In the genomic region with DNA sequence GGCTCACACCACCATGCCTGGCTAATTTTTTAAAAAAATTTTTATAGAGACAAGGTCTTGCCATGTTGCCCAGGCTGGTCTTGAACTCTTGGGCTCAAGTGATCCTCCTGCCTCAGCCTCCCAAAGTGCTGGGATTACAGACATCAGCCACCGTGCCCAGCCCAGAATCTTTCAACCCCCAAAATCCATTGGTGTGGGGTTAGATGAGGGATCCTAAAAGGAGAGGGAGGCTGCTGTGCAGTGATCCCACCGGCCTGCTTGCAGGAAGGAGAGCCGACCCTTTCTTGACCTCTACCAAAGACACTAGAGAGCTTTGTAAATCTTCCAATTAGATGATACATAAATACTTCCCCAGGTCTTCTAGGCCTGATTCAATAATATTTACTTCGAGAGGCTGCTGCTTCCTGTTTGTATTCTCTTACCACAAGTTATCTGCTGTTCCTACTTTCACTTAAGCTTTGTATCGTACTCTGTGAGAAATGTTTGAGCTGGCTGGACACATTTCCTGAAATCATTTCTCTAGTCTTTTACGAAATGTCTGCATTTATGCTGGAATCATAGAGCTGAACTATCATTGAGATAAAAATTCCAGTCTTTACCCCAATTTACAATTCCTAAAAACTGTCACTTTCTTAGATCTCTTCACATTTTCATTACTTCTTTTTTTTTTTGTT, we compare ENCODE assay signal across 7 cellular contexts. TPM values are rescaled to one million over a fixed set of nuclear protein-coding genes. Genes with fewer than 3 reads are reported as not detected.
A peak's percentile ranks its signal among the peaks of the same experiment; 100 is the strongest.
DNase-seq lines count a peak whose midpoint lies in the region; ATAC-seq and TF ChIP-seq lines count a peak whose summit lies in the region.

No MANE protein-coding gene starts in this region.

- POLR2A ChIA-PET in Caco-2 (lab: Charles Lee): no interaction called here

- H3K9me3 ChIP-seq in Caco-2: no peaks in the 10 kb centered on the region

- CTCF ChIA-PET in Caco-2 (lab: Charles Lee): interaction anchor here (0.6 kb wide), 1 partner anchor 19 kb away, joined by 4 read pairs; no protein-coding TSS in a partner anchor

- H3K27me3 Mint-ChIP-seq in T-helper 1 cell treated with Interleukin-12 subunit alpha and Interleukin-12 subunit beta and Interleukin-4 antibody, amounts not matched to agents 30 μg/mL and 1 μg/mL, for 36 hours (ENCODE audit: low read depth): peaks cover 17% of the 10 kb centered on the region
- H3K27me3 Mint-ChIP-seq in Caco-2 (ENCODE audit: insufficient read depth, unreplicated experiment): no peaks in the 10 kb centered on the region

- peak overlapping the region; percentile 52 for H3K4me3 Mint-ChIP-seq in T-helper 1 cell treated with Interleukin-12 subunit alpha and Interleukin-12 subunit beta and Interleukin-4 antibody, amounts not matched to agents 30 μg/mL and 1 μg/mL, for 36 hours
- H3K4me3 Mint-ChIP-seq in Caco-2 (ENCODE audit: unreplicated experiment): no peak overlapping the region

- ATAC-seq in Right ventricle myocardium superior (ENCODE audit: poor library complexity): peak; percentile 48
- ATAC-seq in stimulated activated naive CD8-positive, alpha-beta T cell treated with anti-CD3 and anti-CD28 coated beads, Interleukin-15, Interleukin-2, amounts not matched to agents 100 U/mL and 50 U/mL, for 24 hours: peak; percentile 25

- BruUV-seq in Caco-2 (replicated peaks; lab: Mats Ljungman, UMichigan): no TSS peak

- no peak for TF ChIP-seq CTCF in Caco-2 (IDR thresholded peaks at IDR 0.05; ENCODE audit: insufficient read depth in 1 of 2, low read depth in 1 of 2, low read length in 1 of 2, severe bottlenecking in 1 of 2, unreplicated experiment in 1 of 2)

- no peaks in the 10 kb centered on the region; the same call in 1 of the 2 replicates for H3K4me1 ChIP-seq in Caco-2

- no peaks in the 10 kb centered on the region for H3K27me3 ChIP-seq in Caco-2 (replicated peaks; ENCODE audit: control insufficient read depth, insufficient read depth, low read length)

- intact Hi-C loops in Right ventricle myocardium superior (cut with DNase I) (no loop called here), Caco-2 (cut with micrococcal nuclease; ENCODE audit: unreplicated experiment) (loop anchor here (5.0 kb wide), 1 partner anchor 51 kb away; the partner anchor contains the start of genes FLOT1 and IER3)

- peaks cover 36% of the 10 kb centered on the region for H3K4me1 Mint-ChIP-seq in T-helper 1 cell treated with Interleukin-12 subunit alpha and Interleukin-12 subunit beta and Interleukin-4 antibody, amounts not matched to agents 30 μg/mL and 1 μg/mL, for 36 hours (ENCODE audit: low read depth)
- peaks cover 6% of the 10 kb centered on the region for H3K4me1 Mint-ChIP-seq in Caco-2 (ENCODE audit: low read depth, unreplicated experiment)

- H3K4me3 ChIP-seq in Caco-2 (ENCODE audit: low read depth, low read length): no peak overlapping the region

- H3K36me3 ChIP-seq in Caco-2 (ENCODE audit: control insufficient read depth, insufficient read depth, low read length): no peaks in the 10 kb centered on the region

- no peaks in the 10 kb centered on the region for H3K9me3 Mint-ChIP-seq in T-helper 1 cell treated with Interleukin-12 subunit alpha and Interleukin-12 subunit beta and Interleukin-4 antibody, amounts not matched to agents 30 μg/mL and 1 μg/mL, for 36 hours
- H3K9me3 Mint-ChIP-seq in Caco-2 (ENCODE audit: unreplicated experiment): no peaks in the 10 kb centered on the region

- H3K36me3 Mint-ChIP-seq in T-helper 1 cell treated with Interleukin-12 subunit alpha and Interleukin-12 subunit beta and Interleukin-4 antibody, amounts not matched to agents 30 μg/mL and 1 μg/mL, for 36 hours (ENCODE audit: low read depth): peaks cover 4% of the 10 kb centered on the region
- H3K36me3 Mint-ChIP-seq in Caco-2 (ENCODE audit: insufficient read depth, unreplicated experiment): no peaks in the 10 kb centered on the region

- DNase-seq in H4 (ENCODE audit: low spot score) (peak; percentile 71), Right ventricle myocardium superior (no peak), DMS153 treated with DMSO at 0.1 percent for 48 hours (lab: John Stamatoyannopoulos, UW; ENCODE audit: unreplicated experiment) (no peak), Caco-2 (no peak)
- DNase-seq in stimulated activated naive CD8-positive, alpha-beta T cell treated with anti-CD3 and anti-CD28 coated beads, Interleukin-15, Interleukin-2, amounts not matched to agents 100 U/mL and 50 U/mL, for 24 hours: no peak
- DNase-seq in effector CD8-positive, alpha-beta T cell (lab: John Stamatoyannopoulos, UW): no peak

- peak overlapping the region; percentile 84 for H3K27ac Mint-ChIP-seq in T-helper 1 cell treated with Interleukin-12 subunit alpha and Interleukin-12 subunit beta and Interleukin-4 antibody, amounts not matched to agents 30 μg/mL and 1 μg/mL, for 36 hours
- no peak overlapping the region for H3K27ac Mint-ChIP-seq in Caco-2 (ENCODE audit: unreplicated experiment)

RNA-seq across cellular contexts. Expression of gene IER3, which starts 49.3 kb away (rescaled TPM):
- total RNA-seq in H4 (2014; rRNA removed; shearing (Covaris generic)): 53.1 and 58.9 TPM in 2 replicates
- total RNA-seq in Right ventricle myocardium superior: 11.4 TPM
- 13.0 and 17.4 TPM in 2 replicates for total RNA-seq in Caco-2 (2022)

RNA-seq across cellular contexts. Expression of gene FLOT1, which starts 51.2 kb away (rescaled TPM):
- 206 and 213 TPM in 2 replicates for total RNA-seq in H4 (2014; rRNA removed; shearing (Covaris generic))
- 207 TPM for total RNA-seq in Right ventricle myocardium superior
- 101 and 113 TPM in 2 replicates for total RNA-seq in Caco-2 (2022)
